9 cellular contexts compared by ENCODE assay signal in the genomic region with DNA sequence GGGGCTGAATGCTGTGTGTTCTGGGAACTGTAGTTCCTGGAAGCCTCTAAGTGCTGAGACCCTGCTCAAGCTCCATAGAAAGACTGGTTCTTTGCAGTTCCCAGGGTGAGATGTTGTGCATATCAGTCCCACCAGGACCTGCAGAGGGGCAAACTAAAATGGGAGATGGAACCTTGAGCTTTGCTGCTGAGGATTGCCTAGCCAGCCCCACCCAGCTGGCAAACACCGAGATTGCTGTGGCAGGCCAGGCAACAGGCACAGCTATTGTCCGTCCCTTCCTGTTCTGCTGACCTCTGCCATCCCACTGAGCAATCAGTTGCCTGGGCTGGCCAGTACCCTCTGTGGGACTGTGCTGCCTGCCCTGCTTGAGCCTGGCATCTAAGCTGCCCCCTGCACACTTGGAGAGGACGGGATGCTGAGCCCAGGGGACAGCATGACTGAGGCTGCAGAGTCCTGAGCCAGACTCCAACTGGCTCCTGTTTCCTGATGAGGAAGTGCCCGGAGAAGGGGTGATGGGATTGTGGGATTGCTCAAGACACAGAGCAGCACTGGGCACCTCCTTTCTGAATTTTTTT. TPM values are rescaled to one million over a fixed set of nuclear protein-coding genes. Genes with fewer than 3 reads are reported as not detected.
DNase-seq lines count a peak whose midpoint lies in the region; ATAC-seq and TF ChIP-seq lines count a peak whose summit lies in the region.
"Had no signal": no experiment of that assay in that cellular context is flagged by ENCODE, and none has a peak within 500 bp of the region (broad histone marks: within the 10 kb centered on the region; RNA-seq: fewer than 3 reads in every experiment).

No MANE protein-coding gene starts in this region.

- TF ChIP-seq POLR2A in right lobe of liver (IDR thresholded peaks at IDR 0.05) (no peak), suprapubic skin (IDR thresholded peaks at IDR 0.05) (no peak)

- H3K9me3 ChIP-seq in adipocyte (ENCODE audit: control insufficient read depth, low read length) (no peaks in the 10 kb centered on the region), right lobe of liver (no peaks in the 10 kb centered on the region), suprapubic skin (no peaks in the 10 kb centered on the region)

- no peak for DNase-seq in activated CD8-positive, alpha-beta T cell treated with anti-CD3 and anti-CD28 coated beads for 36 hours
- DNase-seq in activated CD8-positive, alpha-beta T cell treated with anti-CD3 and anti-CD28 coated beads, Interleukin-2, amount 10 ng/mL, durations not matched to agents 7 days and 5 days: no peak
- no peak for DNase-seq in adipocyte (ENCODE audit: low read depth)
- DNase-seq in right lobe of liver: peak; percentile 64 to 84 (median 77)
- no peak for DNase-seq in suprapubic skin (ENCODE audit: low spot score in 2 of 2)
- DNase-seq in activated CD8-positive, alpha-beta memory T cell treated with anti-CD3 and anti-CD28 coated beads, Interleukin-2, amount 50 U/mL, for 48 hours: no peak
- no peak for DNase-seq in stimulated activated naive CD4-positive, alpha-beta T cell treated with Interleukin-2 at 50 U/mL for 16 hours (lab: John Stamatoyannopoulos, UW)
- DNase-seq: NCI-H345 had no signal

- WGBS in right lobe of liver (ENCODE audit: insufficient coverage, low coverage, low lambda C conversion rate, missing lambda C conversion rate): 37% methylated on average over 2 of the region's 4 CpGs
- WGBS in suprapubic skin: 53% methylated on average over 3 of the region's 4 CpGs

- H3K4me3 Mint-ChIP-seq in activated CD8-positive, alpha-beta T cell treated with anti-CD3 and anti-CD28 coated beads for 36 hours: peak overlapping the region; percentile 79
- no peak overlapping the region for H3K4me3 Mint-ChIP-seq in activated CD8-positive, alpha-beta T cell treated with anti-CD3 and anti-CD28 coated beads, Interleukin-2, amount 10 ng/mL, durations not matched to agents 7 days and 5 days

- no peak for ATAC-seq in activated CD8-positive, alpha-beta T cell treated with anti-CD3 and anti-CD28 coated beads for 36 hours
- ATAC-seq in activated CD8-positive, alpha-beta T cell treated with anti-CD3 and anti-CD28 coated beads, Interleukin-2, amount 10 ng/mL, durations not matched to agents 7 days and 5 days: no peak
- ATAC-seq in right lobe of liver (peak; percentile 51 to 67 (median 59)), GM19397 (IDR thresholded peaks at IDR 0.05; ENCODE audit: unreplicated experiment) (no peak)

- no peak overlapping the region for H3K27ac Mint-ChIP-seq in activated CD8-positive, alpha-beta T cell treated with anti-CD3 and anti-CD28 coated beads for 36 hours
- H3K27ac Mint-ChIP-seq in activated CD8-positive, alpha-beta T cell treated with anti-CD3 and anti-CD28 coated beads, Interleukin-2, amount 10 ng/mL, durations not matched to agents 7 days and 5 days: no peak overlapping the region

- H3K4me3 ChIP-seq in adipocyte (ENCODE audit: low read length) (peak overlapping the region; percentile 36), right lobe of liver (no peak overlapping the region), suprapubic skin (no peak overlapping the region)

- H3K27me3 ChIP-seq in adipocyte (replicated peaks; ENCODE audit: control insufficient read depth, insufficient read depth, low read length) (no peaks in the 10 kb centered on the region), right lobe of liver (no peaks in the 10 kb centered on the region), suprapubic skin (no peaks in the 10 kb centered on the region)

- peaks cover 18% of the 10 kb centered on the region for H3K4me1 Mint-ChIP-seq in activated CD8-positive, alpha-beta T cell treated with anti-CD3 and anti-CD28 coated beads for 36 hours (ENCODE audit: low read depth)
- peaks cover 35% of the 10 kb centered on the region for H3K4me1 Mint-ChIP-seq in activated CD8-positive, alpha-beta T cell treated with anti-CD3 and anti-CD28 coated beads, Interleukin-2, amount 10 ng/mL, durations not matched to agents 7 days and 5 days (ENCODE audit: low read depth)

- H3K27ac ChIP-seq in right lobe of liver (peak overlapping the region; percentile 15 to 81 (median 74)), suprapubic skin (peak overlapping the region; percentile 94)

- TF ChIP-seq EP300 in suprapubic skin (IDR thresholded peaks at IDR 0.05): no peak

- H3K4me1 ChIP-seq in adipocyte (ENCODE audit: control insufficient read depth, insufficient read depth, low read length): peaks cover 31% of the 10 kb centered on the region
- H3K4me1 ChIP-seq in right lobe of liver: peaks cover 0 to 44% (median 16%) of the 10 kb centered on the region in 4 donors
- H3K4me1 ChIP-seq in suprapubic skin: peaks cover 44% of the 10 kb centered on the region

- H3K27me3 Mint-ChIP-seq in activated CD8-positive, alpha-beta T cell treated with anti-CD3 and anti-CD28 coated beads for 36 hours: no peaks in the 10 kb centered on the region
- peaks cover 2% of the 10 kb centered on the region for H3K27me3 Mint-ChIP-seq in activated CD8-positive, alpha-beta T cell treated with anti-CD3 and anti-CD28 coated beads, Interleukin-2, amount 10 ng/mL, durations not matched to agents 7 days and 5 days (ENCODE audit: low read depth)

- no peak for TF ChIP-seq CTCF in activated CD8-positive, alpha-beta T cell treated with anti-CD3 and anti-CD28 coated beads for 36 hours (IDR thresholded peaks at IDR 0.05)
- TF ChIP-seq CTCF in right lobe of liver (IDR thresholded peaks at IDR 0.05) (no peak), suprapubic skin (IDR thresholded peaks at IDR 0.05) (no peak)

- H3K9me3 Mint-ChIP-seq in activated CD8-positive, alpha-beta T cell treated with anti-CD3 and anti-CD28 coated beads for 36 hours: no peaks in the 10 kb centered on the region
- H3K9me3 Mint-ChIP-seq in activated CD8-positive, alpha-beta T cell treated with anti-CD3 and anti-CD28 coated beads, Interleukin-2, amount 10 ng/mL, durations not matched to agents 7 days and 5 days (ENCODE audit: insufficient read depth): no peaks in the 10 kb centered on the region

- POLR2A ChIA-PET in activated CD8-positive, alpha-beta T cell treated with anti-CD3 and anti-CD28 coated beads for 36 hours (lab: Charles Lee): interaction anchor here (1.8 to 2.6 kb wide), 2 partner anchors 16 to 19 kb away, joined by 5 to 7 read pairs; no protein-coding TSS in a partner anchor
- POLR2A ChIA-PET in activated CD8-positive, alpha-beta T cell treated with anti-CD3 and anti-CD28 coated beads, Interleukin-2, amount 10 ng/mL, durations not matched to agents 7 days and 5 days (lab: Charles Lee): interaction anchor here (0.8 to 1.7 kb wide), 4 partner anchors 9 to 92 kb away, joined by 4 to 11 read pairs (median 4); a partner anchor contains a TSS

- no peaks in the 10 kb centered on the region for H3K36me3 Mint-ChIP-seq in activated CD8-positive, alpha-beta T cell treated with anti-CD3 and anti-CD28 coated beads for 36 hours (ENCODE audit: low read depth)
- peaks cover 7% of the 10 kb centered on the region for H3K36me3 Mint-ChIP-seq in activated CD8-positive, alpha-beta T cell treated with anti-CD3 and anti-CD28 coated beads, Interleukin-2, amount 10 ng/mL, durations not matched to agents 7 days and 5 days (ENCODE audit: low read depth)

- H3K9ac ChIP-seq in adipocyte (ENCODE audit: low read length): peak overlapping the region; percentile 31

- intact Hi-C loops in activated CD8-positive, alpha-beta T cell treated with anti-CD3 and anti-CD28 coated beads for 36 hours (cut with micrococcal nuclease): no loop called here
- intact Hi-C loops in right lobe of liver (cut with DNase I): no loop called here

- CTCF ChIA-PET in activated CD8-positive, alpha-beta T cell treated with anti-CD3 and anti-CD28 coated beads for 36 hours (lab: Charles Lee): interaction anchor here (0.6 to 5.6 kb wide), 7 partner anchors 7 to 513 kb away, joined by 3 to 37 read pairs (median 7); no protein-coding TSS in a partner anchor
- CTCF ChIA-PET in activated CD8-positive, alpha-beta T cell treated with anti-CD3 and anti-CD28 coated beads, Interleukin-2, amount 10 ng/mL, durations not matched to agents 7 days and 5 days (lab: Charles Lee): interaction anchor here (1.2 to 4.4 kb wide), 4 partner anchors 9 to 59 kb away, joined by 3 to 47 read pairs (median 16); no protein-coding TSS in a partner anchor

- H3K36me3 ChIP-seq in adipocyte (ENCODE audit: control insufficient read depth, insufficient read depth, low read length, severe bottlenecking) (peaks cover 4% of the 10 kb centered on the region), right lobe of liver (no peaks in the 10 kb centered on the region), suprapubic skin (no peaks in the 10 kb centered on the region)

RNA-seq across cellular contexts. Expression of a gene that starts 1.5 kb away (rescaled TPM):
- 10 to 100 TPM; 17.3 to 19.6 TPM for total RNA-seq in activated CD8-positive, alpha-beta T cell treated with anti-CD3 and anti-CD28 coated beads for 36 hours
- 10 to 100 TPM; 37.9 to 39.3 TPM for total RNA-seq in activated CD8-positive, alpha-beta T cell treated with anti-CD3 and anti-CD28 coated beads, Interleukin-2, amount 10 ng/mL, durations not matched to agents 7 days and 5 days
- total RNA-seq in right lobe of liver: 10 to 100 TPM; 25.2 to 63.5 (median 29.8) TPM
- 100 to 1,000 TPM in 3 of 4 donors, 10 to 100 TPM in 1; 85.8 to 111 (median 105) TPM for total RNA-seq in suprapubic skin

RNA-seq across cellular contexts. Expression of a gene that starts 20.8 kb away (rescaled TPM):
- 10 to 100 TPM; 52.0 to 59.6 TPM for total RNA-seq in activated CD8-positive, alpha-beta T cell treated with anti-CD3 and anti-CD28 coated beads for 36 hours
- total RNA-seq in activated CD8-positive, alpha-beta T cell treated with anti-CD3 and anti-CD28 coated beads, Interleukin-2, amount 10 ng/mL, durations not matched to agents 7 days and 5 days: 100 to 1,000 TPM; 110 to 112 TPM
- total RNA-seq in right lobe of liver (10 to 100 TPM; 35.7 to 76.8 (median 52.1) TPM), suprapubic skin (100 to 1,000 TPM in 3 of 4 donors, 10 to 100 TPM in 1; 54.5 to 197 (median 145) TPM)

RNA-seq across cellular contexts. Expression of a gene that starts 22.3 kb away (rescaled TPM):
- under 1 TPM; 0.43 TPM for total RNA-seq in activated CD8-positive, alpha-beta T cell treated with anti-CD3 and anti-CD28 coated beads for 36 hours
- under 1 TPM; 0.32 to 0.44 TPM for total RNA-seq in activated CD8-positive, alpha-beta T cell treated with anti-CD3 and anti-CD28 coated beads, Interleukin-2, amount 10 ng/mL, durations not matched to agents 7 days and 5 days
- total RNA-seq in right lobe of liver (under 1 TPM in 4 of 6 experiments, not detected in 2; 0.16 to 0.32 (median 0.29) TPM), suprapubic skin (under 1 TPM in 1 of 4 donors, not detected in 3; 0.47 TPM)

RNA-seq across cellular contexts. Expression of a gene that starts 32.0 kb away (rescaled TPM):
- total RNA-seq in activated CD8-positive, alpha-beta T cell treated with anti-CD3 and anti-CD28 coated beads for 36 hours: 10 to 100 TPM; 93.5 to 98.5 TPM
- total RNA-seq in activated CD8-positive, alpha-beta T cell treated with anti-CD3 and anti-CD28 coated beads, Interleukin-2, amount 10 ng/mL, durations not matched to agents 7 days and 5 days: 100 to 1,000 TPM; 153 to 163 TPM
- total RNA-seq in right lobe of liver: 10 to 100 TPM; 37.9 to 99.0 (median 77.0) TPM
- total RNA-seq in suprapubic skin: 100 to 1,000 TPM; 111 to 176 (median 150) TPM

Comparison
In these comparisons a context has a peak if more than half of its experiments do, and no peak if none do; other contexts are left out.
1. ATAC-seq: peak in right lobe of liver (4 of 4); none in activated CD8-positive, alpha-beta T cell treated with anti-CD3 and anti-CD28 coated beads for 36 hours (single experiment), activated CD8-positive, alpha-beta T cell treated with anti-CD3 and anti-CD28 coated beads, Interleukin-2, amount 10 ng/mL, durations not matched to agents 7 days and 5 days (single experiment) and GM19397 (single experiment).
2. DNase-seq: peak in right lobe of liver (3 of 3); none in activated CD8-positive, alpha-beta T cell treated with anti-CD3 and anti-CD28 coated beads for 36 hours (single experiment), activated CD8-positive, alpha-beta T cell treated with anti-CD3 and anti-CD28 coated beads, Interleukin-2, amount 10 ng/mL, durations not matched to agents 7 days and 5 days (single experiment), adipocyte (single experiment), suprapubic skin (0 of 2), activated CD8-positive, alpha-beta memory T cell treated with anti-CD3 and anti-CD28 coated beads, Interleukin-2, amount 50 U/mL, for 48 hours (single experiment) and stimulated activated naive CD4-positive, alpha-beta T cell treated with Interleukin-2 at 50 U/mL for 16 hours (single experiment).